ENCODE assay signal across 8 cellular contexts in the genomic region with DNA sequence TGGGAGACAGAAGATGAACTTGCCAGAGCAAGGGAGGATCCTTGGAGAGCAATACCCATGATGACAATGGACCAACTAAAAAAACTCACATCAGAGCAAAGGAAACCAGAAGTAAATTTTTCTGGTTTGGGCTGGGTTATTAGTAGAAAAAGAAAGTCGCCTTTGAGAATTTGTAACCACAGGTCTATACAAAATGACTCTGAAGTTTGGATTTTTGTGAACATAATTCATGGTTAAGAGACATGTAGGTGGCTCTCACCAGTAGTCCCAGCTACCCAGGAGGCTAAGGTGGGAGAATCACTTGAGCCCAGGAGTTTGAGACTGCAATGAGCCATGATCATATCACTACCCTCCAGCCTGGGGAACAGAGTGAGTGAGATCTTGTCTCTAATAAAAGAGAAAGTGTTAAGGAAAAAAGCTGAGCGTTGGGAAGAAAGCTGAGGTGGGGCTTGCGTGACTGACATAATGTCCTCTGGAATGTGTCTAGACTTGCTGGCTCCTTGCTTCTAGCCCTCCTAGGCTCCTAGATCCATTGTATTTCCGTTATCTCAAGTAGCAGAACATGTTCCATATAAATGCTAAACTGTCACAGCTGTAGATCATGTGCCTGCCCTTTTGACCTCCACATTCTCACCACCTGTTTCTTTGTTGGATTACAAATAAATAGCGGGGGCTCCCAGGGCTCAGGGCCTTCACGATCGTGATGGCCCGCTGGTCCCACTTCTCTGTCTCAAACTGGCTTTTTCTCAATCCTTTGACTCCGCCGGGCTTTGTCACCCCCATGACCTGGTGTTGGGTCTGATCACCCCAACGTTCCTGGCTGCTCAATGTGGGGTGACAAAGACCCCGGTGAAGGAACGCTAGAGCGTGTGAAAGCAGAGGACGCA. TPM values are rescaled to one million over a fixed set of nuclear protein-coding genes. Genes with fewer than 3 reads are reported as not detected.
DNase-seq lines count a peak whose midpoint lies in the region; ATAC-seq, FAIRE-seq and TF ChIP-seq lines count a peak whose summit lies in the region.

No MANE protein-coding gene starts in this region.

- no peak overlapping the region for H3K27ac ChIP-seq in RWPE1

- peaks cover 30% of the 10 kb centered on the region for H3K4me1 Mint-ChIP-seq in activated T-helper 1 cell treated with anti-CD3 and anti-CD28 coated beads, Interleukin-12 subunit alpha, Interleukin-12 subunit beta, Interleukin-2, Interleukin-4 antibody, amounts not matched to agents 30 ng/mL and 10 ng/mL and 1 ng/mL, durations not matched to agents 14 hours and 24 hours and 36 hours (ENCODE audit: low read depth)

- POLR2A ChIA-PET in RWPE1 (lab: Yijun Ruan, JAX; ENCODE audit: low non-redundant PET), result no interaction called here

- no peak for TF ChIP-seq CTCF in bronchial epithelial cell (IDR thresholded peaks at IDR 0.05; ENCODE audit: insufficient read depth, low read length, severe bottlenecking)
- TF ChIP-seq CTCF in RWPE1 (conservative IDR thresholded peaks at IDR 0.05; ENCODE audit: low read depth), result no peak

- peak; percentile 24 for DNase-seq in AG20443 (ENCODE audit: low spot score)
- peak; percentile 45 for DNase-seq in bronchial epithelial cell (ENCODE audit: low read depth)
- no peak for DNase-seq in stimulated activated CD8-positive, alpha-beta memory T cell treated with anti-CD3 and anti-CD28 coated beads, Interleukin-4, amount 100 ng/mL, for 48 hours
- no peak for DNase-seq in RWPE1 (ENCODE audit: low spot score)
- no peak for DNase-seq in DMS53 (lab: John Stamatoyannopoulos, UW)
- no peak for DNase-seq in activated T-helper 1 cell treated with anti-CD3 and anti-CD28 coated beads, Interleukin-12 subunit alpha, Interleukin-12 subunit beta, Interleukin-2, Interleukin-4 antibody, amounts not matched to agents 30 ng/mL and 10 ng/mL and 1 ng/mL, durations not matched to agents 14 hours and 24 hours and 36 hours (ENCODE audit: low spot score)

- no peaks in the 10 kb centered on the region for H3K36me3 Mint-ChIP-seq in activated T-helper 1 cell treated with anti-CD3 and anti-CD28 coated beads, Interleukin-12 subunit alpha, Interleukin-12 subunit beta, Interleukin-2, Interleukin-4 antibody, amounts not matched to agents 30 ng/mL and 10 ng/mL and 1 ng/mL, durations not matched to agents 14 hours and 24 hours and 36 hours (ENCODE audit: low read depth)

- no peak for FAIRE-seq in bronchial epithelial cell (lab: Jason Lieb, UNC)

- no peak overlapping the region for H3K4me3 ChIP-seq in bronchial epithelial cell (ENCODE audit: low read depth, low read length)

- H3K27me3 ChIP-seq in bronchial epithelial cell (ENCODE audit: control insufficient read depth, insufficient read depth, low read length), result no peaks in the 10 kb centered on the region

- CTCF ChIA-PET in RWPE1 (lab: Yijun Ruan, JAX), result no interaction called here

- no peak overlapping the region for H3K4me3 Mint-ChIP-seq in activated T-helper 1 cell treated with anti-CD3 and anti-CD28 coated beads, Interleukin-12 subunit alpha, Interleukin-12 subunit beta, Interleukin-2, Interleukin-4 antibody, amounts not matched to agents 30 ng/mL and 10 ng/mL and 1 ng/mL, durations not matched to agents 14 hours and 24 hours and 36 hours

- ATAC-seq in GM19455 (IDR thresholded peaks at IDR 0.05; ENCODE audit: unreplicated experiment), result peak; percentile 86
- ATAC-seq in HG03432 (IDR thresholded peaks at IDR 0.05; ENCODE audit: unreplicated experiment), result peak; percentile 86

- H3K36me3 ChIP-seq in bronchial epithelial cell (ENCODE audit: control insufficient read depth, insufficient read depth, low read length), result no peaks in the 10 kb centered on the region

- intact Hi-C loops in activated T-helper 1 cell treated with anti-CD3 and anti-CD28 coated beads, Interleukin-12 subunit alpha, Interleukin-12 subunit beta, Interleukin-2, Interleukin-4 antibody, amounts not matched to agents 30 ng/mL and 10 ng/mL and 1 ng/mL, durations not matched to agents 14 hours and 24 hours and 36 hours (cut with micrococcal nuclease), result no loop called here

- H3K27ac Mint-ChIP-seq in activated T-helper 1 cell treated with anti-CD3 and anti-CD28 coated beads, Interleukin-12 subunit alpha, Interleukin-12 subunit beta, Interleukin-2, Interleukin-4 antibody, amounts not matched to agents 30 ng/mL and 10 ng/mL and 1 ng/mL, durations not matched to agents 14 hours and 24 hours and 36 hours, result no peak overlapping the region

- H3K9me3 Mint-ChIP-seq in activated T-helper 1 cell treated with anti-CD3 and anti-CD28 coated beads, Interleukin-12 subunit alpha, Interleukin-12 subunit beta, Interleukin-2, Interleukin-4 antibody, amounts not matched to agents 30 ng/mL and 10 ng/mL and 1 ng/mL, durations not matched to agents 14 hours and 24 hours and 36 hours, result no peaks in the 10 kb centered on the region

- H3K27me3 Mint-ChIP-seq in activated T-helper 1 cell treated with anti-CD3 and anti-CD28 coated beads, Interleukin-12 subunit alpha, Interleukin-12 subunit beta, Interleukin-2, Interleukin-4 antibody, amounts not matched to agents 30 ng/mL and 10 ng/mL and 1 ng/mL, durations not matched to agents 14 hours and 24 hours and 36 hours (ENCODE audit: insufficient read depth), result peaks cover 13% of the 10 kb centered on the region

RNA-seq across cellular contexts. Expression of gene SC5D, which starts 56.2 kb away (rescaled TPM):
- total RNA-seq in bronchial epithelial cell, result 55.3 and 73.6 TPM in 2 replicates
- total RNA-seq in activated T-helper 1 cell treated with anti-CD3 and anti-CD28 coated beads, Interleukin-12 subunit alpha, Interleukin-12 subunit beta, Interleukin-2, Interleukin-4 antibody, amounts not matched to agents 30 ng/mL and 10 ng/mL and 1 ng/mL, durations not matched to agents 14 hours and 24 hours and 36 hours, result 21.9 and 26.3 TPM in 2 replicates

Comparison
In these comparisons a context has a peak if more than half of its experiments do, and no peak if none do; other contexts are left out.
1. DNase-seq: peak in AG20443 (single experiment) and bronchial epithelial cell (single experiment); none in stimulated activated CD8-positive, alpha-beta memory T cell treated with anti-CD3 and anti-CD28 coated beads, Interleukin-4, amount 100 ng/mL, for 48 hours (single experiment), RWPE1 (single experiment), DMS53 (single experiment) and activated T-helper 1 cell treated with anti-CD3 and anti-CD28 coated beads, Interleukin-12 subunit alpha, Interleukin-12 subunit beta, Interleukin-2, Interleukin-4 antibody, amounts not matched to agents 30 ng/mL and 10 ng/mL and 1 ng/mL, durations not matched to agents 14 hours and 24 hours and 36 hours (single experiment).